Comparison of ENCODE assay signal across 25 cellular contexts in genomic region chr17:17090642-17091103, GRCh38. TPM values are rescaled to one million over a fixed set of nuclear protein-coding genes. Genes with fewer than 3 reads are reported as not detected.
A peak's percentile ranks its signal among the peaks of the same experiment; 100 is the strongest.
DNase-seq lines count a peak whose midpoint lies in the region; ATAC-seq, FAIRE-seq and TF ChIP-seq lines count a peak whose summit lies in the region.
"Had no signal": no experiment of that assay in that cellular context is flagged by ENCODE, and none has a peak within 500 bp of the region (broad histone marks: within the 10 kb centered on the region; RNA-seq: fewer than 3 reads in every experiment).

No MANE protein-coding gene starts in this region.

- TF ChIP-seq POLR2A in breast epithelium (IDR thresholded peaks at IDR 0.05) (no peak), right lobe of liver (IDR thresholded peaks at IDR 0.05) (no peak)

- H3K27ac Mint-ChIP-seq in MCF 10A (ENCODE audit: low read depth, unreplicated experiment) (no peak overlapping the region), type B pancreatic cell (no peak overlapping the region)

- CTCF ChIA-PET in MCF 10A (lab: Yijun Ruan, JAX) (interaction anchor here (0.7 to 0.8 kb wide), 2 partner anchors 9 to 49 kb away, joined by 3 to 4 read pairs; no protein-coding TSS in a partner anchor), SK-N-SH (lab: Yijun Ruan, JAX) (interaction anchor here (0.6 to 1.5 kb wide), 2 partner anchors 10 to 186 kb away, joined by 3 read pairs; no protein-coding TSS in a partner anchor)

- H3K4me3 Mint-ChIP-seq in MCF 10A (ENCODE audit: unreplicated experiment), result no peak overlapping the region
- H3K4me3 Mint-ChIP-seq in type B pancreatic cell, result peak overlapping the region; percentile 22
- H3K4me3 Mint-ChIP-seq: H9 had no signal

- H3K4me1 Mint-ChIP-seq in MCF 10A (ENCODE audit: insufficient read depth, unreplicated experiment) (peaks cover 41% of the 10 kb centered on the region), type B pancreatic cell (ENCODE audit: unreplicated experiment) (peaks cover 50% of the 10 kb centered on the region)

- H3K79me2 ChIP-seq in SK-N-SH (ENCODE audit: insufficient read depth), result peaks cover 95% of the 10 kb centered on the region

- peak; percentile 83 to 87 (median 85) for ATAC-seq in right lobe of liver
- ATAC-seq: GM12878 had no signal

- intact Hi-C loops in MCF 10A (cut with micrococcal nuclease), result no loop called here
- intact Hi-C loops in breast epithelium (cut with DNase I; ENCODE audit: low total_unique reads), result no loop called here
- intact Hi-C loops in right lobe of liver (cut with DNase I), result no loop called here

- 33% methylated on average over 5 of the region's 11 CpGs for WGBS in right lobe of liver (ENCODE audit: insufficient coverage, low coverage, low lambda C conversion rate, missing lambda C conversion rate)
- WGBS in SK-N-SH (ENCODE audit: low lambda C conversion rate), result 88% methylated on average over 11 of the region's 11 CpGs

- no peak for TF ChIP-seq EP300 in SK-N-SH (IDR thresholded peaks at IDR 0.05; ENCODE audit: borderline replicate concordance in 1 of 2, low read depth in 1 of 2, low read length in 1 of 2)

- no peak for TF ChIP-seq CTCF in MCF 10A (IDR thresholded peaks at IDR 0.05; ENCODE audit: unreplicated experiment)
- no peak for TF ChIP-seq CTCF in breast epithelium (IDR thresholded peaks at IDR 0.05)
- no peak for TF ChIP-seq CTCF in bronchial epithelial cell (IDR thresholded peaks at IDR 0.05; ENCODE audit: insufficient read depth, low read length, severe bottlenecking)
- no peak for TF ChIP-seq CTCF in right lobe of liver (IDR thresholded peaks at IDR 0.05)
- TF ChIP-seq CTCF in type B pancreatic cell (conservative IDR thresholded peaks at IDR 0.05), result no peak
- TF ChIP-seq CTCF in SK-N-SH (IDR thresholded peaks at IDR 0.05), result no peak

- H4K20me1 ChIP-seq in SK-N-SH (ENCODE audit: insufficient read depth), result peaks cover 95% of the 10 kb centered on the region

- DNase-seq in MCF 10A (ENCODE audit: unreplicated experiment) (peak; percentile 75), breast epithelium (ENCODE audit: low spot score in 2 of 2) (no peak), bronchial epithelial cell (ENCODE audit: low read depth) (peak; percentile 59), right lobe of liver (peak; percentile 45 to 89 (median 80)), type B pancreatic cell (ENCODE audit: extremely low spot score, unreplicated experiment) (no peak), NAMALWA (ENCODE audit: low spot score) (no peak), SK-N-SH (no peak)
- no peak for DNase-seq in activated CD4-positive, alpha-beta T cell treated with anti-CD3 and anti-CD28 coated beads, Interleukin-2, amount 50 U/mL, for 1 hour
- DNase-seq: activated CD4-positive, alpha-beta T cell treated with anti-CD3 and anti-CD28 coated beads for 4 hours; activated CD8-positive, alpha-beta memory T cell treated with anti-CD3 and anti-CD28 coated beads, Interleukin-2, amount 50 U/mL, for 4 hours; activated effector memory CD4-positive, alpha-beta T cell treated with Interleukin-2 at 50 U/mL for 16 hours; caudate nucleus; GF-D8; H9; MG63; naive B cell; NCI-H1694 treated with DMSO at 0.1 percent for 48 hours; NCI-H345; RPMI8226; stimulated activated CD4-positive, alpha-beta T cell treated with anti-CD3 and anti-CD28 coated beads, Interleukin-2, amount 100 ng/mL, for 24 hours had no signal

- no peak overlapping the region for H2AFZ ChIP-seq in SK-N-SH (ENCODE audit: low read depth)

- POLR2A ChIA-PET in MCF 10A (lab: Yijun Ruan, JAX), result interaction anchor here (0.5 to 0.6 kb wide), 2 partner anchors 358 to 438 kb away, joined by 3 read pairs; no protein-coding TSS in a partner anchor
- POLR2A ChIA-PET in SK-N-SH (lab: Yijun Ruan, JAX), result no interaction called here

- H3K4me1 ChIP-seq in breast epithelium (no peaks in the 10 kb centered on the region), right lobe of liver (peaks cover 0 to 30% (median 13%) of the 10 kb centered on the region in 4 donors), SK-N-SH (ENCODE audit: control insufficient read depth in 1 of 2, insufficient read depth in 2 of 2, low read depth in 1 of 2, low read length in 1 of 2) (peaks cover 0 to 3% of the 10 kb centered on the region in 2 experiments; a peak in 1 of 4 replicates)

- no TSS peak for BruUV-seq in MCF 10A (replicated peaks; lab: Mats Ljungman, UMichigan)

- H3K27me3 Mint-ChIP-seq in MCF 10A (ENCODE audit: insufficient read depth, unreplicated experiment), result no peaks in the 10 kb centered on the region
- no peaks in the 10 kb centered on the region for H3K27me3 Mint-ChIP-seq in type B pancreatic cell
- H3K27me3 Mint-ChIP-seq: naive B cell had no signal

- peaks cover 4% of the 10 kb centered on the region for H3F3A ChIP-seq in SK-N-SH (replicated peaks; ENCODE audit: insufficient read depth)

- H3K36me3 ChIP-seq in breast epithelium, result no peaks in the 10 kb centered on the region
- peaks cover 13% of the 10 kb centered on the region for H3K36me3 ChIP-seq in bronchial epithelial cell (ENCODE audit: control insufficient read depth, insufficient read depth, low read length)
- no peaks in the 10 kb centered on the region for H3K36me3 ChIP-seq in right lobe of liver
- H3K36me3 ChIP-seq in SK-N-SH (replicated peaks in 1 of 2; ENCODE audit: control insufficient read depth in 1 of 2, insufficient read depth in 2 of 2, low read length in 1 of 2), result peaks cover 5 to 21% of the 10 kb centered on the region in 2 experiments
- H3K36me3 ChIP-seq: MG63 had no signal

- H3K27ac ChIP-seq in breast epithelium (peak overlapping the region in 1 of 2 donors; percentile 27), right lobe of liver (peak overlapping the region in 2 of 3 donors; percentile 2 to 45), SK-N-SH (ENCODE audit: low read depth in 2 of 2, low read length in 1 of 2) (no peak overlapping the region)
- H3K27ac ChIP-seq: adrenal gland had no signal

- H3K9me3 Mint-ChIP-seq in MCF 10A (ENCODE audit: unreplicated experiment), result no peaks in the 10 kb centered on the region
- no peaks in the 10 kb centered on the region for H3K9me3 Mint-ChIP-seq in type B pancreatic cell
- H3K9me3 Mint-ChIP-seq: H9, naive B cell had no signal

- H3K4me3 ChIP-seq in breast epithelium (no peak overlapping the region), bronchial epithelial cell (ENCODE audit: low read depth, low read length) (no peak overlapping the region), right lobe of liver (no peak overlapping the region), SK-N-SH (ENCODE audit: low read depth in 2 of 2, low read length in 1 of 2) (no peak overlapping the region)
- H3K4me3 ChIP-seq: adrenal gland, GM12878, MG63 had no signal

- no peaks in the 10 kb centered on the region for H3K9me3 ChIP-seq in breast epithelium
- H3K9me3 ChIP-seq in right lobe of liver, result no peaks in the 10 kb centered on the region
- no peaks in the 10 kb centered on the region for H3K9me3 ChIP-seq in SK-N-SH
- H3K9me3 ChIP-seq: adrenal gland, MG63 had no signal

- H3K36me3 Mint-ChIP-seq in MCF 10A (ENCODE audit: insufficient read depth, unreplicated experiment) (peaks cover 33% of the 10 kb centered on the region), type B pancreatic cell (peaks cover 26% of the 10 kb centered on the region)

- H3K27me3 ChIP-seq in breast epithelium (no peaks in the 10 kb centered on the region), bronchial epithelial cell (ENCODE audit: control insufficient read depth, insufficient read depth, low read length) (no peaks in the 10 kb centered on the region), right lobe of liver (no peaks in the 10 kb centered on the region), SK-N-SH (ENCODE audit: insufficient read depth) (no peaks in the 10 kb centered on the region)
- H3K27me3 ChIP-seq: adrenal gland, MG63 had no signal

- H3K9me2 ChIP-seq in SK-N-SH, result no peaks in the 10 kb centered on the region

- peak; percentile 32 for FAIRE-seq in bronchial epithelial cell (lab: Jason Lieb, UNC)
- FAIRE-seq: A204.1, GM12878, TTC549, urothelium cell line had no signal

- H3K4me2 ChIP-seq in SK-N-SH, result no peak overlapping the region

- TF ChIP-seq RAD21 in SK-N-SH (IDR thresholded peaks at IDR 0.05; ENCODE audit: low read length), result no peak

- H3K9ac ChIP-seq in SK-N-SH, result no peak overlapping the region

TF ChIP-seq in SK-N-SH, 30 proteins besides CTCF, POLR2A, EP300 and RAD21 (continues in another document):
- TF ChIP-seq RFX5 (IDR thresholded peaks at IDR 0.05; ENCODE audit: low read length) (no peak), JUND (IDR thresholded peaks at IDR 0.05) (no peak), RXRA (IDR thresholded peaks at IDR 0.05; ENCODE audit: borderline replicate concordance, low read depth) (no peak), TAF1 (IDR thresholded peaks at IDR 0.05; ENCODE audit: borderline replicate concordance, low read depth, low read length) (no peak), TEAD4 (IDR thresholded peaks at IDR 0.05; ENCODE audit: borderline replicate concordance, insufficient read depth) (no peak), FOXJ3 (CRISPR knock-in tag; IDR thresholded peaks at IDR 0.05) (no peak), MAX (IDR thresholded peaks at IDR 0.05; ENCODE audit: low read depth) (no peak), POLR2AphosphoS5 (IDR thresholded peaks at IDR 0.05; ENCODE audit: low read depth, low read length) (no peak), MEF2A (IDR thresholded peaks at IDR 0.05; ENCODE audit: borderline replicate concordance, low read depth) (no peak)

RNA-seq across cellular contexts. Expression of gene MPRIP, which starts 48.4 kb away (rescaled TPM):
- total RNA-seq in MCF 10A (2022) (214 and 230 TPM in 2 replicates), breast epithelium (100 to 1,000 TPM in 2 of 3 donors, 10 to 100 TPM in 1; 93.1 to 136 (median 124) TPM), bronchial epithelial cell (134 and 183 TPM in 2 replicates), right lobe of liver (10 to 100 TPM; 39.0 to 97.6 (median 76.7) TPM), type B pancreatic cell (ENCODE audit: low replicate concordance) (275 and 367 TPM in 2 replicates)
- polyA plus RNA-seq in SK-N-SH (2012; rRNA removed), result 64.4 and 69.8 TPM in 2 replicates
- 48.5 and 56.7 TPM in 2 replicates for polyA plus RNA-seq in SK-N-SH (2012; cell fraction: cytosol; rRNA removed)
- 85.3 and 87.9 TPM in 2 replicates for polyA plus RNA-seq in SK-N-SH (2012; cell fraction: nucleus; rRNA removed)

Comparison
In these comparisons a context has a peak if more than half of its experiments do, and no peak if none do; other contexts are left out.
1. DNase-seq: peak in MCF 10A (single experiment), bronchial epithelial cell (single experiment) and right lobe of liver (3 of 3); none in breast epithelium (0 of 2), type B pancreatic cell (single experiment), activated CD4-positive, alpha-beta T cell treated with anti-CD3 and anti-CD28 coated beads, Interleukin-2, amount 50 U/mL, for 1 hour (single experiment), NAMALWA (single experiment) and SK-N-SH (single experiment).
2. H3K27ac ChIP-seq: peak in right lobe of liver (2 of 3); none in SK-N-SH (0 of 2).